In the genomic region with DNA sequence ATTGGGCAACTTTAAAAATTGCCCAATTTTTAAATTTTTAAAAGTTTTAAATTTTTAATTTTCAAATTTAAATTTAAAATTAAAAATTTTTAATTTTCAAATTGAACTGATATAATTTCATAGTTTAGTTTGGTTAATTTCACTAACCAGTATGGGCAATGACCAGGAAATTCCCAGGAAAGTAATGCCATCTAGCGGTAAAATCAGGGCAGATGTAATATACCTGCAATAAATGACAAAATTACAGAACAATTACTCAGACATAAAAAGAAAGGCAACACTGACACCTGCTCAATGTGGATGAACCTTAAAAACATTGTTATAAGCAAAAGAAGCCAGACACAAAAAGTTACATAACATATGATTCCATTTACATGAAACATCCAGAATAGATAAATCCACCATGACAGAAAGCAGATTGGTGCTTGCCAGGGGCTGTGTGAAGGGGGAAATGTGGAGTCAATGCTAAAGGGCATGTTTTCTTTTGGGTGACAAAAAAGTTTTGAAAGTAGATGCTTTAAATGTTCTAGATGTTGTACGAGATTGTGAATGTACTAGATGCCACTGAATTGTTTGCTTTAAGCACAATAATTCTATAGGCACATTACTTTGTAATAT, we compare ENCODE assay signal across 1 cellular context.
TF ChIP-seq lines count a peak whose summit lies in the region.

No MANE protein-coding gene starts in this region.

TF ChIP-seq in GM12878, 131 proteins besides CTCF, POLR2A, EP300 and RAD21 (continued from another document):
- TF ChIP-seq HSF1 (IDR thresholded peaks at IDR 0.05; ENCODE audit: low read depth, low read length), result no peak
- TF ChIP-seq, protein P1, sequence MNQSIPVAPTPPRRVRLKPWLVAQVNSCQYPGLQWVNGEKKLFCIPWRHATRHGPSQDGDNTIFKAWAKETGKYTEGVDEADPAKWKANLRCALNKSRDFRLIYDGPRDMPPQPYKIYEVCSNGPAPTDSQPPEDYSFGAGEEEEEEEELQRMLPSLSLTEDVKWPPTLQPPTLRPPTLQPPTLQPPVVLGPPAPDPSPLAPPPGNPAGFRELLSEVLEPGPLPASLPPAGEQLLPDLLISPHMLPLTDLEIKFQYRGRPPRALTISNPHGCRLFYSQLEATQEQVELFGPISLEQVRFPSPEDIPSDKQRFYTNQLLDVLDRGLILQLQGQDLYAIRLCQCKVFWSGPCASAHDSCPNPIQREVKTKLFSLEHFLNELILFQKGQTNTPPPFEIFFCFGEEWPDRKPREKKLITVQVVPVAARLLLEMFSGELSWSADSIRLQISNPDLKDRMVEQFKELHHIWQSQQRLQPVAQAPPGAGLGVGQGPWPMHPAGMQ (IDR thresholded peaks at IDR 0.05; ENCODE audit: borderline replicate concordance), result no peak
- TF ChIP-seq RUNX3 (IDR thresholded peaks at IDR 0.05; ENCODE audit: low read length), result no peak
- TF ChIP-seq CEBPB (IDR thresholded peaks at IDR 0.05; ENCODE audit: borderline replicate concordance in 1 of 2, low read depth in 2 of 2, low read length in 2 of 2), result no peak
- TF ChIP-seq RELA (IDR thresholded peaks at IDR 0.05; ENCODE audit: borderline replicate concordance, partially characterized antibody), result no peak
- no peak for TF ChIP-seq SPI1 (IDR thresholded peaks at IDR 0.05; ENCODE audit: borderline replicate concordance, insufficient read depth, low read depth, low read length)
- no peak for TF ChIP-seq CHD2 (IDR thresholded peaks at IDR 0.05; ENCODE audit: borderline replicate concordance, low read depth, low read length)
- TF ChIP-seq SMC3 (IDR thresholded peaks at IDR 0.05; ENCODE audit: borderline replicate concordance, low read length), result peak; percentile 79
